11 cellular contexts compared by ENCODE assay signal in genomic region chrX:2401590-2402360, GRCh38.
DNase-seq lines count a peak whose midpoint lies in the region; ATAC-seq and TF ChIP-seq lines count a peak whose summit lies in the region.
"Had no signal": no experiment of that assay in that cellular context is flagged by ENCODE, and none has a peak within 500 bp of the region (broad histone marks: within the 10 kb centered on the region; RNA-seq: fewer than 3 reads in every experiment).

No MANE protein-coding gene starts in this region.

- H3K27ac ChIP-seq in SJSA1 (peak overlapping the region; percentile 22), neural cell (ENCODE audit: low read length) (peak overlapping the region; percentile 56), SJCRH30 (no peak overlapping the region)
- H3K27ac ChIP-seq: thoracic aorta had no signal

- peak overlapping the region; percentile 53 for H3K9ac ChIP-seq in neural cell (ENCODE audit: low read length)

- ATAC-seq in HG02981 (IDR thresholded peaks at IDR 0.05; ENCODE audit: unreplicated experiment), result no peak
- ATAC-seq: T-cell had no signal

- TF ChIP-seq CTCF in neural cell (IDR thresholded peaks at IDR 0.05; ENCODE audit: poor library complexity, severe bottlenecking) (no peak), GM10266 (IDR thresholded peaks at IDR 0.05; ENCODE audit: control insufficient read depth, insufficient read depth, low read depth, missing control alignments) (no peak)

- H3K27me3 ChIP-seq in SJSA1 (replicated peaks) (no peaks in the 10 kb centered on the region), neural cell (ENCODE audit: insufficient read depth, low read depth, low read length) (no peaks in the 10 kb centered on the region), SJCRH30 (no peaks in the 10 kb centered on the region)

- H3F3A ChIP-seq in neural cell (ENCODE audit: insufficient read depth, low read length, poor library complexity, severe bottlenecking), result no peaks in the 10 kb centered on the region

- no peaks in the 10 kb centered on the region for H3K79me2 ChIP-seq in neural cell (replicated peaks; ENCODE audit: insufficient read depth, low read length)

- H3K36me3 ChIP-seq in SJSA1 (no peaks in the 10 kb centered on the region), neural cell (ENCODE audit: insufficient read depth, low read length) (no peaks in the 10 kb centered on the region), SJCRH30 (peaks cover 3% of the 10 kb centered on the region)

- H3K4me2 ChIP-seq in neural cell (ENCODE audit: low read length), result peak overlapping the region; percentile 68

- no peaks in the 10 kb centered on the region for H3K9me3 ChIP-seq in SJSA1 (replicated peaks)
- peaks cover under 1% of the 10 kb centered on the region for H3K9me3 ChIP-seq in neural cell (ENCODE audit: low read length)
- H3K9me3 ChIP-seq in SJCRH30 (replicated peaks), result peaks cover 2% of the 10 kb centered on the region
- H3K9me3 ChIP-seq: thoracic aorta had no signal

- H3K9me2 ChIP-seq in neural cell (ENCODE audit: insufficient read depth, low read length), result no peaks in the 10 kb centered on the region

- peaks cover 27% of the 10 kb centered on the region for H3K4me1 ChIP-seq in SJSA1 (replicated peaks)
- H3K4me1 ChIP-seq in SJCRH30, result no peaks in the 10 kb centered on the region

- TF ChIP-seq EP300 in neural cell (conservative IDR thresholded peaks at IDR 0.05; ENCODE audit: poor library complexity, severe bottlenecking), result no peak

- no peak overlapping the region for H2AFZ ChIP-seq in neural cell (ENCODE audit: low read depth, low read length)

- H3K4me3 ChIP-seq in SJSA1 (peak overlapping the region; percentile 1; the same call in 1 of the 2 replicates), neural cell (ENCODE audit: low read length) (peak overlapping the region; percentile 47), SJCRH30 (no peak overlapping the region)
- H3K4me3 ChIP-seq: thoracic aorta had no signal

- DNase-seq in A172 (ENCODE audit: low spot score), result peak; percentile 98
- peak in 1 of 2 experiments; percentile 70 for DNase-seq in SJSA1 (ENCODE audit: low read depth in 1 of 2, low spot score in 2 of 2)
- peak; percentile 56 for DNase-seq in fibroblast of gingiva (ENCODE audit: low read depth)
- DNase-seq in activated effector memory CD4-positive, alpha-beta T cell treated with Interleukin-2 at 50 U/mL for 16 hours, result no peak
- no peak for DNase-seq in GM10266 (ENCODE audit: extremely low spot score)
- no peak for DNase-seq in SJCRH30
- DNase-seq: NCI-H2029, T-cell had no signal

- no peaks in the 10 kb centered on the region for H4K20me1 ChIP-seq in neural cell (ENCODE audit: insufficient read depth)

- TF ChIP-seq RAD21 in neural cell (conservative IDR thresholded peaks at IDR 0.05), result no peak

TF ChIP-seq in neural cell, 6 proteins besides CTCF, POLR2A, EP300 and RAD21:
- no peak for TF ChIP-seq SMC3 (conservative IDR thresholded peaks at IDR 0.05; ENCODE audit: poor library complexity)
- peak; percentile 71 for TF ChIP-seq REST (IDR thresholded peaks at IDR 0.05; ENCODE audit: borderline replicate concordance)

Comparison
In these comparisons a context has a peak if more than half of its experiments do, and no peak if none do; other contexts are left out.
1. DNase-seq: peak in A172 (single experiment) and fibroblast of gingiva (single experiment); none in activated effector memory CD4-positive, alpha-beta T cell treated with Interleukin-2 at 50 U/mL for 16 hours (single experiment), GM10266 (single experiment) and SJCRH30 (0 of 2).